In genomic region chr6:160930547-160931377, GRCh38 we compare ENCODE assay signal across 8 cellular contexts.
DNase-seq lines count a peak whose midpoint lies in the region; ATAC-seq and TF ChIP-seq lines count a peak whose summit lies in the region.

No MANE protein-coding gene starts in this region.

- H3K27ac ChIP-seq in CD8-positive, alpha-beta T cell (ENCODE audit: low read depth, low read length): no peak overlapping the region
- H3K27ac ChIP-seq in SJSA1 (no peak overlapping the region), testis (no peak overlapping the region)

- peak; percentile 85 for TF ChIP-seq CTCF in CD8-positive, alpha-beta T cell (IDR thresholded peaks at IDR 0.05)
- TF ChIP-seq CTCF in omental fat pad (IDR thresholded peaks at IDR 0.05): peak in 1 of 3 donors; percentile 80
- peak; percentile 79 to 90 (median 88) for TF ChIP-seq CTCF in testis (IDR thresholded peaks at IDR 0.05)

- H3K4me3 Mint-ChIP-seq in CD8-positive, alpha-beta T cell: peak overlapping the region; percentile 36

- peaks cover 2% of the 10 kb centered on the region for H3K27me3 ChIP-seq in CD8-positive, alpha-beta T cell (ENCODE audit: insufficient read depth, low read length)
- H3K27me3 ChIP-seq in SJSA1 (replicated peaks): 0 out of 2 replicates have a peak, but pooled peaks cover 7% of the 10 kb centered on the region
- H3K27me3 ChIP-seq in testis: no peaks in the 10 kb centered on the region

- TF ChIP-seq POLR2A in testis (IDR thresholded peaks at IDR 0.05): no peak

- DNase-seq in CD8-positive, alpha-beta T cell: peak; percentile 5 to 72 (median 42)
- DNase-seq in HK-2 (ENCODE audit: unreplicated experiment): peak; percentile 71
- peak; percentile 68 to 69 for DNase-seq in SJSA1 (ENCODE audit: low read depth in 1 of 2, low spot score in 2 of 2)
- peak; percentile 52 for DNase-seq in activated naive CD4-positive, alpha-beta T cell treated with anti-CD3 and anti-CD28 coated beads, Interleukin-2, amount 50 U/mL, for 16 hours
- peak; percentile 66 for DNase-seq in glomerular visceral epithelial cell (ENCODE audit: extremely low spot score)
- peak; percentile 49 for DNase-seq in omental fat pad (ENCODE audit: low spot score)
- peak; percentile 83 for DNase-seq in testis

- H3K9me3 Mint-ChIP-seq in CD8-positive, alpha-beta T cell: no peaks in the 10 kb centered on the region

- WGBS in testis, 2 donors: 2 to 6% methylated on average over 15 to 35 of the region's 50 CpGs

- H3K36me3 ChIP-seq in CD8-positive, alpha-beta T cell (ENCODE audit: insufficient read depth, low read length): no peaks in the 10 kb centered on the region
- H3K36me3 ChIP-seq in SJSA1: no peaks in the 10 kb centered on the region
- no peaks in the 10 kb centered on the region for H3K36me3 ChIP-seq in testis (ENCODE audit: low read depth, missing control alignments)

- intact Hi-C loops in CD8-positive, alpha-beta T cell (cut with DNase I, micrococcal nuclease): loop anchor here (1.0 kb wide), 2 partner anchors 61 to 444 kb away; partner anchors contain the start of gene MAP3K4 (in 1 of the 2)
- intact Hi-C loops in testis (cut with DNase I; ENCODE audit: low total_unique reads): no loop called here

- POLR2A ChIA-PET in CD8-positive, alpha-beta T cell (lab: Charles Lee): interaction anchor here (1.5 kb wide), 1 partner anchor 440 kb away, joined by 4 read pairs; no protein-coding TSS in a partner anchor

- no peaks in the 10 kb centered on the region for H3K36me3 Mint-ChIP-seq in CD8-positive, alpha-beta T cell

- CTCF ChIA-PET in CD8-positive, alpha-beta T cell (lab: Charles Lee): interaction anchor here (0.6 to 16.1 kb wide), 16 partner anchors 8 to 449 kb away, joined by 3 to 288 read pairs (median 4); no protein-coding TSS in a partner anchor

- H3K4me1 ChIP-seq in CD8-positive, alpha-beta T cell (ENCODE audit: insufficient read depth, low read length): peaks cover 5% of the 10 kb centered on the region
- H3K4me1 ChIP-seq in SJSA1 (replicated peaks): peaks cover 11% of the 10 kb centered on the region; the same call in 1 of the 2 replicates
- no peaks in the 10 kb centered on the region for H3K4me1 ChIP-seq in testis

- peaks cover 5% of the 10 kb centered on the region for H3K4me1 Mint-ChIP-seq in CD8-positive, alpha-beta T cell (ENCODE audit: low read depth)

- peak; percentile 68 for ATAC-seq in CD8-positive, alpha-beta T cell
- ATAC-seq in GM19463 (IDR thresholded peaks at IDR 0.05; ENCODE audit: unreplicated experiment) (peak; percentile 77), omental fat pad (ENCODE audit: low FRiP score) (peak; percentile 98)

- H3K27me3 Mint-ChIP-seq in CD8-positive, alpha-beta T cell (ENCODE audit: low read depth): peaks cover 37% of the 10 kb centered on the region

- H3K4me3 ChIP-seq in CD8-positive, alpha-beta T cell (ENCODE audit: low read depth, low read length): peak overlapping the region; percentile 41
- H3K4me3 ChIP-seq in SJSA1 (peak overlapping the region; percentile 20), testis (peak overlapping the region; percentile 49 to 69)

- no peak overlapping the region for H3K27ac Mint-ChIP-seq in CD8-positive, alpha-beta T cell

- H3K9me3 ChIP-seq in CD8-positive, alpha-beta T cell (ENCODE audit: low read length): no peaks in the 10 kb centered on the region
- H3K9me3 ChIP-seq in SJSA1 (replicated peaks) (no peaks in the 10 kb centered on the region), testis (no peaks in the 10 kb centered on the region)
